16 cellular contexts compared by ENCODE assay signal in genomic region chr2:26715528-26716270, GRCh38. TPM values are rescaled to one million over a fixed set of nuclear protein-coding genes. Genes with fewer than 3 reads are reported as not detected.
DNase-seq lines count a peak whose midpoint lies in the region; ATAC-seq and TF ChIP-seq lines count a peak whose summit lies in the region.
"Had no signal": no experiment of that assay in that cellular context is flagged by ENCODE, and none has a peak within 500 bp of the region (broad histone marks: within the 10 kb centered on the region; RNA-seq: fewer than 3 reads in every experiment).

No MANE protein-coding gene starts in this region.

- intact Hi-C loops in adrenal gland (cut with DNase I), result no loop called here

- H3K9ac ChIP-seq in SK-N-SH, result no peak overlapping the region
- H3K9ac ChIP-seq in parathyroid adenoma, result no peak overlapping the region
- H3K9ac ChIP-seq: BLaER1 had no signal

- ATAC-seq in SK-N-SH treated with all-trans-retinoic acid at 6 μM for 48 hours (no peak), gastroesophageal sphincter (no peak)
- ATAC-seq: HCT116 had no signal

- H3K27ac ChIP-seq in SK-N-SH (ENCODE audit: low read depth in 2 of 2, low read length in 1 of 2) (no peak overlapping the region), adrenal gland (peak overlapping the region; percentile 19 to 99 (median 97)), gastroesophageal sphincter (peak overlapping the region in 3 of 4 donors; percentile 52 to 76 (median 54)), parathyroid adenoma (peak overlapping the region; percentile 40)
- H3K27ac ChIP-seq: 22Rv1, BLaER1 had no signal

- H3K4me1 ChIP-seq in SK-N-SH (ENCODE audit: control insufficient read depth in 1 of 2, insufficient read depth in 2 of 2, low read depth in 1 of 2, low read length in 1 of 2) (peaks cover 7 to 61% of the 10 kb centered on the region in 2 experiments; a peak in 3 of 4 replicates), adrenal gland (replicated peaks in 1 of 2) (peaks cover 62 to 96% of the 10 kb centered on the region in 2 donors), gastroesophageal sphincter (peaks cover 0 to 91% (median 30%) of the 10 kb centered on the region in 3 donors), parathyroid adenoma (peaks cover 47% of the 10 kb centered on the region)

- TF ChIP-seq EP300 in SK-N-SH (IDR thresholded peaks at IDR 0.05; ENCODE audit: borderline replicate concordance in 1 of 2, low read depth in 1 of 2, low read length in 1 of 2), result no peak
- TF ChIP-seq EP300 in gastroesophageal sphincter (IDR thresholded peaks at IDR 0.05), result no peak

- H3F3A ChIP-seq in SK-N-SH (replicated peaks; ENCODE audit: insufficient read depth), result no peaks in the 10 kb centered on the region

- no peaks in the 10 kb centered on the region for H3K9me3 ChIP-seq in SK-N-SH
- no peaks in the 10 kb centered on the region for H3K9me3 ChIP-seq in adrenal gland (replicated peaks in 1 of 3)
- H3K9me3 ChIP-seq in gastroesophageal sphincter, result no peaks in the 10 kb centered on the region
- no peaks in the 10 kb centered on the region for H3K9me3 ChIP-seq in parathyroid adenoma (ENCODE audit: control insufficient read depth, low read length)
- H3K9me3 ChIP-seq: BLaER1, Caco-2 had no signal

- H4K20me1 ChIP-seq in SK-N-SH (ENCODE audit: insufficient read depth), result no peaks in the 10 kb centered on the region
- H4K20me1 ChIP-seq: BLaER1 had no signal

- H3K36me3 ChIP-seq in SK-N-SH (replicated peaks in 1 of 2; ENCODE audit: control insufficient read depth in 1 of 2, insufficient read depth in 2 of 2, low read length in 1 of 2) (no peaks in the 10 kb centered on the region), adrenal gland (replicated peaks in 1 of 2) (no peaks in the 10 kb centered on the region), gastroesophageal sphincter (no peaks in the 10 kb centered on the region), parathyroid adenoma (ENCODE audit: control insufficient read depth, insufficient read depth, low read length) (no peaks in the 10 kb centered on the region)
- H3K36me3 ChIP-seq: BLaER1 had no signal

- no peaks in the 10 kb centered on the region for H3K27me3 ChIP-seq in SK-N-SH (ENCODE audit: insufficient read depth)
- H3K27me3 ChIP-seq in adrenal gland, result no peaks in the 10 kb centered on the region
- no peaks in the 10 kb centered on the region for H3K27me3 ChIP-seq in gastroesophageal sphincter
- no peaks in the 10 kb centered on the region for H3K27me3 ChIP-seq in parathyroid adenoma (ENCODE audit: control insufficient read depth, insufficient read depth, low read length)
- H3K27me3 ChIP-seq: BLaER1 had no signal

- no peaks in the 10 kb centered on the region for H3K9me2 ChIP-seq in SK-N-SH

- 72% methylated on average over 13 of the region's 13 CpGs for WGBS in SK-N-SH (ENCODE audit: low lambda C conversion rate)
- 54 to 75% (median 64%) methylated on average over 7 to 13 of the region's 13 CpGs for WGBS in adrenal gland, 4 donors
- 71 to 76% methylated on average over 2 to 3 of the region's 13 CpGs for WGBS in gastroesophageal sphincter (ENCODE audit: low coverage in 1 of 2), 2 donors

- H3K4me2 ChIP-seq in SK-N-SH (no peak overlapping the region), parathyroid adenoma (ENCODE audit: low read length) (no peak overlapping the region)
- H3K4me2 ChIP-seq: BLaER1 had no signal

- H3K4me3 ChIP-seq in SK-N-SH (ENCODE audit: low read depth in 2 of 2, low read length in 1 of 2) (no peak overlapping the region), adrenal gland (no peak overlapping the region), gastroesophageal sphincter (no peak overlapping the region), parathyroid adenoma (ENCODE audit: low read depth, low read length) (no peak overlapping the region)
- H3K4me3 ChIP-seq: BLaER1 had no signal

- TF ChIP-seq CTCF in SK-N-SH (IDR thresholded peaks at IDR 0.05), result no peak
- TF ChIP-seq CTCF in adrenal gland (IDR thresholded peaks at IDR 0.05), result no peak
- TF ChIP-seq CTCF in gastroesophageal sphincter (IDR thresholded peaks at IDR 0.05), result no peak
- no peak for TF ChIP-seq CTCF in parathyroid adenoma (IDR thresholded peaks at IDR 0.05)

- H2AFZ ChIP-seq in SK-N-SH (ENCODE audit: low read depth) (no peak overlapping the region), parathyroid adenoma (no peak overlapping the region)

- POLR2A ChIA-PET in SK-N-SH (lab: Yijun Ruan, JAX), result no interaction called here

- TF ChIP-seq POLR2A in adrenal gland (IDR thresholded peaks at IDR 0.05) (peak in 1 of 2 donors; percentile 24), gastroesophageal sphincter (IDR thresholded peaks at IDR 0.05) (no peak)

- DNase-seq in SK-N-SH, result no peak
- DNase-seq in adrenal gland, result peak in 3 of 7 donors; percentile 40 to 73 (median 66)
- no peak for DNase-seq in OCI-M1 (lab: John Stamatoyannopoulos, UW)
- no peak for DNase-seq in HuH-7 (ENCODE audit: low spot score)
- DNase-seq in NCI-H1092 (lab: John Stamatoyannopoulos, UW), result no peak
- DNase-seq: AML-193; Caco-2; CD8-positive, alpha-beta memory T cell; DMS53; GF-D8 had no signal

- no peak for TF ChIP-seq RAD21 in SK-N-SH (IDR thresholded peaks at IDR 0.05; ENCODE audit: low read length)

- CTCF ChIA-PET in SK-N-SH (lab: Yijun Ruan, JAX), result interaction anchor here (0.7 to 8.2 kb wide), 6 partner anchors 16 to 207 kb away, joined by 3 to 70 read pairs (median 6); no protein-coding TSS in a partner anchor

- H3K79me2 ChIP-seq in SK-N-SH (ENCODE audit: insufficient read depth), result no peaks in the 10 kb centered on the region
- peaks cover 42% of the 10 kb centered on the region for H3K79me2 ChIP-seq in parathyroid adenoma

TF ChIP-seq in SK-N-SH, 30 proteins besides CTCF, POLR2A, EP300 and RAD21:
- TF ChIP-seq SMC3 (IDR thresholded peaks at IDR 0.05; ENCODE audit: low read depth, low read length) (no peak), FOXJ3 (CRISPR knock-in tag; IDR thresholded peaks at IDR 0.05) (0 out of 2 replicates have a peak, but pooled peaks have one; percentile 16)

TF ChIP-seq in SK-N-SH treated with all-trans-retinoic acid at 6 μM for 48 hours, 23 proteins besides CTCF, POLR2A, EP300 and RAD21 (continues in another document):
- TF ChIP-seq CSRNP3 (CRISPR knock-in tag; IDR thresholded peaks at IDR 0.05), result no peak
- TF ChIP-seq ARNTL (CRISPR knock-in tag; IDR thresholded peaks at IDR 0.05; ENCODE audit: borderline replicate concordance, low read depth), result no peak
- no peak for TF ChIP-seq CSDC2 (CRISPR knock-in tag; IDR thresholded peaks at IDR 0.05)
- no peak for TF ChIP-seq ZNF565 (CRISPR knock-in tag; conservative IDR thresholded peaks at IDR 0.05; ENCODE audit: low read depth)
- TF ChIP-seq CREB5 (CRISPR knock-in tag; IDR thresholded peaks at IDR 0.05; ENCODE audit: low read depth), result no peak
- no peak for TF ChIP-seq TCF4 (CRISPR knock-in tag; IDR thresholded peaks at IDR 0.05; ENCODE audit: borderline replicate concordance)
- TF ChIP-seq POU6F1 (CRISPR knock-in tag; IDR thresholded peaks at IDR 0.05; ENCODE audit: borderline replicate concordance, low read depth), result no peak
- TF ChIP-seq ZFP3 (CRISPR knock-in tag; IDR thresholded peaks at IDR 0.05), result no peak
- TF ChIP-seq BACH2 (CRISPR knock-in tag; IDR thresholded peaks at IDR 0.05; ENCODE audit: borderline replicate concordance), result no peak
- TF ChIP-seq ZFP30 (CRISPR knock-in tag; IDR thresholded peaks at IDR 0.05), result no peak

RNA-seq across cellular contexts. Expression of gene KCNK3, which starts 23.2 kb away (rescaled TPM):
- polyA plus RNA-seq in SK-N-SH (2012; rRNA removed) (0.16 and 0.31 TPM in 2 replicates), adrenal gland (100 to 1,000 TPM; 133 to 325 (median 160) TPM)
- 0.06 and 0.24 TPM in 2 replicates for polyA plus RNA-seq in SK-N-SH (2012; cell fraction: cytosol; rRNA removed)
- 0.04 and 0.27 TPM in 2 replicates for polyA plus RNA-seq in SK-N-SH (2012; cell fraction: nucleus; rRNA removed)
- total RNA-seq in adrenal gland (100 to 1,000 TPM; 366 to 595 (median 455) TPM), gastroesophageal sphincter (10 to 100 TPM in 2 of 4 donors, 1 to 10 TPM in 2; 2.0 to 13.9 (median 9.8) TPM)
- total RNA-seq: CD8-positive, alpha-beta memory T cell had no signal
- polyA plus RNA-seq: CD8-positive, alpha-beta memory T cell had no signal

RNA-seq across cellular contexts. Expression of gene SLC35F6, which starts 48.4 kb away (rescaled TPM):
- polyA plus RNA-seq in SK-N-SH (2012; rRNA removed) (15.9 and 16.0 TPM in 2 replicates), adrenal gland (10 to 100 TPM; 20.0 to 49.8 (median 23.7) TPM)
- 8.3 and 12.6 TPM in 2 replicates for polyA plus RNA-seq in SK-N-SH (2012; cell fraction: cytosol; rRNA removed)
- polyA plus RNA-seq in SK-N-SH (2012; cell fraction: nucleus; rRNA removed), result 10.6 and 12.1 TPM in 2 replicates
- total RNA-seq in adrenal gland (10 to 100 TPM; 51.0 to 92.4 (median 68.3) TPM), gastroesophageal sphincter (10 to 100 TPM; 20.2 to 47.3 (median 38.2) TPM)

Comparison
In these comparisons a context has a peak if more than half of its experiments do, and no peak if none do; other contexts are left out.
1. H3K27ac ChIP-seq: peak in adrenal gland (5 of 5), gastroesophageal sphincter (3 of 4) and parathyroid adenoma (single experiment); none in SK-N-SH (0 of 2).
2. RNA of gene KCNK3, which starts 23.2 kb away (total RNA-seq): 366 to 595 TPM in adrenal gland; 2.0 to 13.9 TPM in gastroesophageal sphincter; every median in the first group is over 10 times any median in the second.